13 cellular contexts compared by ENCODE assay signal in the genomic region with DNA sequence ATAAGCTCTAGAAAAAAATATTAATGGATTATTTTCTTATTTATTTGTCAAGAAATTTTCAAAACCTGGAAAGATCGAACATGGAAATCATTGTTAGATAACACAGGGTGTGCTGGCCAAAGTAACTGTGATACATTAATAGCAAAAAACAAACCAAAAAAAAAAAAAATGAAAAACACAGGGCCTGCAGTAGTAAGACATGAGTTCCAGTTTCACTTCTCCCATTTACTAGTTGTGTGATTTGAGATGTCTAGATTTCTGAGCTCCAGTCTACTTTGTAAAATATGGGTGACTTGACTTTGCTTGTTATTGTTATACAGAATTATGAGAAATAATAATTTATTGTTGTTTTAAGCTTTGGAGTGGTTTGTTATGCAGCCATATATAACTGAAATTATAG. TPM values are rescaled to one million over a fixed set of nuclear protein-coding genes. Genes with fewer than 3 reads are reported as not detected.
A peak's percentile ranks its signal among the peaks of the same experiment; 100 is the strongest.
DNase-seq lines count a peak whose midpoint lies in the region; ATAC-seq and TF ChIP-seq lines count a peak whose summit lies in the region.
"Had no signal": no experiment of that assay in that cellular context is flagged by ENCODE, and none has a peak within 500 bp of the region (broad histone marks: within the 10 kb centered on the region; RNA-seq: fewer than 3 reads in every experiment).

No MANE protein-coding gene starts in this region.

- POLR2A ChIA-PET in activated CD8-positive, alpha-beta T cell treated with anti-CD3 and anti-CD28 coated beads for 36 hours (lab: Charles Lee), result no interaction called here

- no peaks in the 10 kb centered on the region for H3K9me3 Mint-ChIP-seq in stimulated activated naive B cell treated with anti-CD40 and anti-IgM and Interleukin-4, amounts not matched to agents 10 μg/mL and 1 μg/mL and 100 μg/mL, for 72 hours
- H3K9me3 Mint-ChIP-seq in activated CD8-positive, alpha-beta T cell treated with anti-CD3 and anti-CD28 coated beads for 36 hours, result no peaks in the 10 kb centered on the region

- no peaks in the 10 kb centered on the region for H3K36me3 Mint-ChIP-seq in stimulated activated naive B cell treated with anti-CD40 and anti-IgM and Interleukin-4, amounts not matched to agents 10 μg/mL and 1 μg/mL and 100 μg/mL, for 72 hours
- no peaks in the 10 kb centered on the region for H3K36me3 Mint-ChIP-seq in activated CD8-positive, alpha-beta T cell treated with anti-CD3 and anti-CD28 coated beads for 36 hours (ENCODE audit: low read depth)
- H3K36me3 Mint-ChIP-seq: activated CD8-positive, alpha-beta memory T cell treated with anti-CD3 and anti-CD28 coated beads, Interleukin-2, amount 10 ng/mL, durations not matched to agents 7 days and 5 days had no signal

- no peak for DNase-seq in stimulated activated naive B cell treated with anti-CD40 and anti-IgM and Interleukin-4, amounts not matched to agents 10 μg/mL and 1 μg/mL and 100 μg/mL, for 72 hours
- DNase-seq in cerebellar nuclear complex (lab: John Stamatoyannopoulos, UW), result no peak
- no peak for DNase-seq in COR-L47 (lab: John Stamatoyannopoulos, UW)
- DNase-seq in activated CD8-positive, alpha-beta T cell treated with anti-CD3 and anti-CD28 coated beads for 36 hours, result no peak
- DNase-seq: activated CD8-positive, alpha-beta memory T cell treated with anti-CD3 and anti-CD28 coated beads, Interleukin-2, amount 10 ng/mL, durations not matched to agents 7 days and 5 days; DMS153; midbrain; NCI-H1436 treated with DMSO at 0.1 percent for 48 hours; T-helper 17 cell; tibial artery had no signal

- H3K27me3 Mint-ChIP-seq in stimulated activated naive B cell treated with anti-CD40 and anti-IgM and Interleukin-4, amounts not matched to agents 10 μg/mL and 1 μg/mL and 100 μg/mL, for 72 hours, result no peaks in the 10 kb centered on the region
- no peaks in the 10 kb centered on the region for H3K27me3 Mint-ChIP-seq in activated CD8-positive, alpha-beta T cell treated with anti-CD3 and anti-CD28 coated beads for 36 hours

- intact Hi-C loops in activated CD8-positive, alpha-beta T cell treated with anti-CD3 and anti-CD28 coated beads for 36 hours (cut with micrococcal nuclease), result no loop called here

- H3K4me3 Mint-ChIP-seq in stimulated activated naive B cell treated with anti-CD40 and anti-IgM and Interleukin-4, amounts not matched to agents 10 μg/mL and 1 μg/mL and 100 μg/mL, for 72 hours, result no peak overlapping the region
- no peak overlapping the region for H3K4me3 Mint-ChIP-seq in activated CD8-positive, alpha-beta T cell treated with anti-CD3 and anti-CD28 coated beads for 36 hours
- H3K4me3 Mint-ChIP-seq: activated CD8-positive, alpha-beta memory T cell treated with anti-CD3 and anti-CD28 coated beads, Interleukin-2, amount 10 ng/mL, durations not matched to agents 7 days and 5 days; T-helper 17 cell had no signal

- CTCF ChIA-PET in activated CD8-positive, alpha-beta T cell treated with anti-CD3 and anti-CD28 coated beads for 36 hours (lab: Charles Lee), result interaction anchor here (1.2 kb wide), 1 partner anchor 373 kb away, joined by 3 read pairs; no protein-coding TSS in a partner anchor

- TF ChIP-seq CTCF in activated CD8-positive, alpha-beta T cell treated with anti-CD3 and anti-CD28 coated beads for 36 hours (IDR thresholded peaks at IDR 0.05), result no peak

- H3K27ac Mint-ChIP-seq in stimulated activated naive B cell treated with anti-CD40 and anti-IgM and Interleukin-4, amounts not matched to agents 10 μg/mL and 1 μg/mL and 100 μg/mL, for 72 hours, result no peak overlapping the region
- H3K27ac Mint-ChIP-seq in activated CD8-positive, alpha-beta T cell treated with anti-CD3 and anti-CD28 coated beads for 36 hours, result no peak overlapping the region
- H3K27ac Mint-ChIP-seq: activated CD8-positive, alpha-beta memory T cell treated with anti-CD3 and anti-CD28 coated beads, Interleukin-2, amount 10 ng/mL, durations not matched to agents 7 days and 5 days; T-helper 17 cell had no signal

- H3K4me1 Mint-ChIP-seq in stimulated activated naive B cell treated with anti-CD40 and anti-IgM and Interleukin-4, amounts not matched to agents 10 μg/mL and 1 μg/mL and 100 μg/mL, for 72 hours, result peaks cover 31 to 70% of the 10 kb centered on the region in 2 donors
- H3K4me1 Mint-ChIP-seq in activated CD8-positive, alpha-beta T cell treated with anti-CD3 and anti-CD28 coated beads for 36 hours (ENCODE audit: low read depth), result no peaks in the 10 kb centered on the region
- H3K4me1 Mint-ChIP-seq: activated CD8-positive, alpha-beta memory T cell treated with anti-CD3 and anti-CD28 coated beads, Interleukin-2, amount 10 ng/mL, durations not matched to agents 7 days and 5 days; T-helper 17 cell had no signal

- ATAC-seq in GM19324 (IDR thresholded peaks at IDR 0.05; ENCODE audit: low FRiP score, unreplicated experiment) (peak; percentile 87), HG02571 (IDR thresholded peaks at IDR 0.05; ENCODE audit: unreplicated experiment) (peak; percentile 74), HG03432 (IDR thresholded peaks at IDR 0.05; ENCODE audit: unreplicated experiment) (peak; percentile 94)
- peak; percentile 88 to 89 for ATAC-seq in stimulated activated naive B cell treated with anti-CD40 and anti-IgM and Interleukin-4, amounts not matched to agents 10 μg/mL and 1 μg/mL and 100 μg/mL, for 72 hours (replicated peaks)
- ATAC-seq in activated CD8-positive, alpha-beta T cell treated with anti-CD3 and anti-CD28 coated beads for 36 hours, result no peak
- ATAC-seq: activated CD8-positive, alpha-beta memory T cell treated with anti-CD3 and anti-CD28 coated beads, Interleukin-2, amount 10 ng/mL, durations not matched to agents 7 days and 5 days; T-helper 17 cell had no signal

RNA-seq across cellular contexts. Expression of gene FAM177B, which starts 13.6 kb away (rescaled TPM):
- not detected for total RNA-seq in activated CD8-positive, alpha-beta T cell treated with anti-CD3 and anti-CD28 coated beads for 36 hours

RNA-seq across cellular contexts. Expression of gene BROX, which starts 38.3 kb away (rescaled TPM):
- 10 to 100 TPM; 25.7 to 32.8 TPM for total RNA-seq in activated CD8-positive, alpha-beta T cell treated with anti-CD3 and anti-CD28 coated beads for 36 hours

RNA-seq across cellular contexts. Expression of gene AIDA, which starts 38.4 kb away (rescaled TPM):
- 10 to 100 TPM; 54.3 to 61.6 TPM for total RNA-seq in activated CD8-positive, alpha-beta T cell treated with anti-CD3 and anti-CD28 coated beads for 36 hours
